ENCODE assay signal across 11 cellular contexts in genomic region chr10:3568983-3569382, GRCh38.
"Had no signal": no experiment of that assay in that cellular context is flagged by ENCODE, and none has a peak within 500 bp of the region (broad histone marks: within the 10 kb centered on the region; RNA-seq: fewer than 3 reads in every experiment).

No MANE protein-coding gene starts in this region.

- ATAC-seq: heart right ventricle; right lobe of liver; stimulated activated naive B cell treated with anti-CD40 and anti-IgM and Interleukin-4, amounts not matched to agents 10 μg/mL and 1 μg/mL and 100 μg/mL, for 72 hours had no signal

- DNase-seq: activated CD4-positive, alpha-beta T cell treated with anti-CD3 and anti-CD28 coated beads, Interleukin-2, amount 10 ng/mL, durations not matched to agents 7 days and 5 days; activated CD4-positive, CD25-positive, alpha-beta regulatory T cell; activated CD8-positive, alpha-beta memory T cell treated with anti-CD3 and anti-CD28 coated beads for 24 hours; activated naive CD4-positive, alpha-beta T cell treated with anti-CD3 and anti-CD28 coated beads, Interleukin-2, amount 10 ng/mL, durations not matched to agents 7 days and 5 days; foreskin melanocyte; heart right ventricle; left ventricle myocardium inferior; psoas muscle; right lobe of liver; stimulated activated naive B cell treated with anti-CD40 and anti-IgM and Interleukin-4, amounts not matched to agents 10 μg/mL and 1 μg/mL and 100 μg/mL, for 72 hours; transverse colon had no signal
